In genomic region chr2:150803689-150804398, GRCh38 we compare ENCODE assay signal across 25 cellular contexts.
"Had no signal": no experiment of that assay in that cellular context is flagged by ENCODE, and none has a peak within 500 bp of the region (broad histone marks: within the 10 kb centered on the region; RNA-seq: fewer than 3 reads in every experiment).

No MANE protein-coding gene starts in this region.

- H3K27me3 ChIP-seq: pancreas, sigmoid colon, spleen, suprapubic skin, tibial artery, upper lobe of right lung had no signal

- H3K9me3 Mint-ChIP-seq: stimulated activated naive CD8-positive, alpha-beta T cell treated with anti-CD3 and anti-CD28 coated beads, Interleukin-15, Interleukin-2, amounts not matched to agents 100 ng/mL and 50 ng/mL, for 24 hours had no signal

- H3K36me3 ChIP-seq: left ventricle myocardium inferior, pancreas, prostate gland, sigmoid colon, spleen, suprapubic skin, thoracic aorta, tibial artery, upper lobe of right lung had no signal

- H3K27ac ChIP-seq: left ventricle myocardium inferior, pancreas, prostate gland, sigmoid colon, spleen, suprapubic skin, thoracic aorta, tibial artery, upper lobe of right lung had no signal

- DNase-seq: hippocampal formation; immature natural killer cell; left ventricle myocardium inferior; naive B cell; natural killer cell; nephron progenitor cell; nucleus accumbens; pancreas; posterior cingulate gyrus; retina; right cardiac atrium; sigmoid colon; small intestine; spleen; stimulated activated CD4-positive, alpha-beta T cell treated with anti-CD3 and anti-CD28 coated beads, Interleukin-4, amount 100 ng/mL, for 24 hours; stimulated activated naive CD4-positive, alpha-beta T cell; tibial artery; trophoblast cell; upper lobe of right lung had no signal

- H3K4me1 Mint-ChIP-seq: immature natural killer cell; naive B cell; natural killer cell; stimulated activated effector memory CD8-positive, alpha-beta T cell treated with anti-CD3 and anti-CD28 coated beads, Interleukin-12 subunit alpha, Interleukin-12 subunit beta, amount 100 ng/mL, for 72 hours had no signal

- ATAC-seq: natural killer cell; pancreas; right cardiac atrium; stimulated activated effector memory CD8-positive, alpha-beta T cell treated with anti-CD3 and anti-CD28 coated beads, Interleukin-12 subunit alpha, Interleukin-12 subunit beta, amount 100 ng/mL, for 72 hours; upper lobe of right lung had no signal

- H3K27ac Mint-ChIP-seq: immature natural killer cell; natural killer cell; nephron progenitor cell; stimulated activated effector memory CD8-positive, alpha-beta T cell treated with anti-CD3 and anti-CD28 coated beads, Interleukin-12 subunit alpha, Interleukin-12 subunit beta, amount 100 ng/mL, for 72 hours; stimulated activated naive CD8-positive, alpha-beta T cell treated with anti-CD3 and anti-CD28 coated beads, Interleukin-15, Interleukin-2, amounts not matched to agents 100 ng/mL and 50 ng/mL, for 24 hours had no signal

- H3K4me1 ChIP-seq: left ventricle myocardium inferior, pancreas, prostate gland, suprapubic skin, upper lobe of right lung had no signal

- H3K27me3 Mint-ChIP-seq: naive B cell; stimulated activated naive CD8-positive, alpha-beta T cell treated with anti-CD3 and anti-CD28 coated beads, Interleukin-15, Interleukin-2, amounts not matched to agents 100 ng/mL and 50 ng/mL, for 24 hours had no signal

- H3K4me3 Mint-ChIP-seq: immature natural killer cell; naive B cell; natural killer cell; nephron progenitor cell; stimulated activated effector memory CD8-positive, alpha-beta T cell treated with anti-CD3 and anti-CD28 coated beads, Interleukin-12 subunit alpha, Interleukin-12 subunit beta, amount 100 ng/mL, for 72 hours; stimulated activated naive CD8-positive, alpha-beta T cell treated with anti-CD3 and anti-CD28 coated beads, Interleukin-15, Interleukin-2, amounts not matched to agents 100 ng/mL and 50 ng/mL, for 24 hours had no signal

- H3K4me3 ChIP-seq: left ventricle myocardium inferior, lung, pancreas, prostate gland, sigmoid colon, spleen, suprapubic skin, thoracic aorta, tibial artery, upper lobe of right lung had no signal

- H3K9me3 ChIP-seq: left ventricle myocardium inferior, pancreas, prostate gland, sigmoid colon, spleen, suprapubic skin, thoracic aorta, tibial artery, upper lobe of right lung had no signal

- H3K36me3 Mint-ChIP-seq: immature natural killer cell; naive B cell; natural killer cell; stimulated activated effector memory CD8-positive, alpha-beta T cell treated with anti-CD3 and anti-CD28 coated beads, Interleukin-12 subunit alpha, Interleukin-12 subunit beta, amount 100 ng/mL, for 72 hours had no signal
